17 cellular contexts compared by ENCODE assay signal in the genomic region with DNA sequence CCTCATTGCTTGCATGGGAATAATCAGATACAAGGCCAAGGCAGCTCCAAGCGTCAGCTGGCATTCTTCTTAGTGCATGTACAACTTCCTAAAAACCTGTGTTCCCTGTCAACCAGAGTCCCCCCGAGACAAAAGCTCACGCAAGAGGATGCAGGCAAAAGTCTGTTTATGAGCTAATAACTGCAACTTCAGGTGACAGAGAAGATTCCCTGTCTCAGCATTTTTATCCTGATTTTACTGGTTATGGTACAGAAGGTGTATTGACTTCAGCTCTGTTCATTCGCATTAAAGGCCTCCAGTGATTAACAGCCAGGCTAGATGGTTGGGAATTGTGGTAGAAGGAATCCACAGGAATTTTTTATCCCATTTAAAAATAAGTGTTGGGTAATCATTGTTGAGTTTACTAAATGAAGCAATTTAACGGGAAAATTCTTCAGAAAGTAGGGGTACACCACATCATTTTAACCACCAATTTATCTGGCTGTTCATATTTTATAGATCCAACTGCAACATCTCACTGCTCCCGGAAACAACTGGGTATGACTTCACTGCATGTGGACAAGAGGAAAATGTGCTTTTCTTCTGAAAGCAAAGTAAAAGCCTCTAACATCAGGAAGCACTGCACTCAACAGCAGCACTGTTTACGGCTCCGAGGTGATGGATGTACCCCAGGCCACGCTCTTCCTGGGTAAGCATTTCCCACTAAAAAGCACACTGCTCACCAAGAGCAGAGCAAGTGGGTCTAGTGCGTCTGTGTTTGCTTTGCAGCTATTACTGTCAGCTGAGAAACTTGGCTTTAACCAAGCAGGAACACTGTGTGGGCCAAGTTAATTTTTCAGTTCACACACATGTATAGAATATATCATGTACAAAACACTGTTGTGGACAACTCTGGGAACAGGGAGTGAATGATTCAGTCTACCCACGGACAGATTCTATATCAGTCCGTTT. TPM values are rescaled to one million over a fixed set of nuclear protein-coding genes. Genes with fewer than 3 reads are reported as not detected.
DNase-seq lines count a peak whose midpoint lies in the region; ATAC-seq, FAIRE-seq and TF ChIP-seq lines count a peak whose summit lies in the region.
"Had no signal": no experiment of that assay in that cellular context is flagged by ENCODE, and none has a peak within 500 bp of the region (broad histone marks: within the 10 kb centered on the region; RNA-seq: fewer than 3 reads in every experiment).

No MANE protein-coding gene starts in this region.

- ATAC-seq in A549, result no peak
- no peak for ATAC-seq in HG02938 (IDR thresholded peaks at IDR 0.05; ENCODE audit: unreplicated experiment)
- ATAC-seq: PC-3; stimulated activated naive CD8-positive, alpha-beta T cell treated with anti-CD3 and anti-CD28 coated beads, Interleukin-15, Interleukin-2, amounts not matched to agents 100 U/mL and 50 U/mL, for 24 hours; upper lobe of right lung had no signal

- FAIRE-seq in A549 (lab: Jason Lieb, UNC), result no peak

- no peak for TF ChIP-seq RAD21 in A549 (conservative IDR thresholded peaks at IDR 0.05 in 1 of 2, IDR thresholded peaks at IDR 0.05 in 1 of 2)

- CTCF ChIA-PET in A549 (lab: Yijun Ruan, JAX), result interaction anchor here (0.6 to 1.6 kb wide), 2 partner anchors 32 to 50 kb away, joined by 4 to 6 read pairs; a partner anchor contains a TSS
- CTCF ChIA-PET in GM10248 (lab: Yijun Ruan, JAX), result interaction anchor here (1.1 kb wide), 1 partner anchor 158 kb away, joined by 3 read pairs; no protein-coding TSS in a partner anchor

- POLR2A ChIA-PET in A549 (lab: Yijun Ruan, JAX) (no interaction called here), GM10248 (lab: Yijun Ruan, JAX) (no interaction called here)

- H3K4me3 ChIP-seq in A549 (no peak overlapping the region), cardiac fibroblast (replicated peaks in 1 of 2; ENCODE audit: low read depth in 2 of 2, low read length in 2 of 2) (peak overlapping the region; percentile 9 to 45)
- H3K4me3 ChIP-seq: esophagus muscularis mucosa, upper lobe of right lung had no signal

- no peak for DNase-seq in A549 (ENCODE audit: low read depth in 1 of 2, low spot score in 1 of 2)
- DNase-seq in GM04503 (ENCODE audit: low read depth), result peak; percentile 60
- DNase-seq in cardiac fibroblast (ENCODE audit: low read depth in 2 of 2), result peak in 1 of 2 donors; percentile 51
- DNase-seq in myocyte (ENCODE audit: low read depth), result peak; percentile 42
- no peak for DNase-seq in GM10248 (ENCODE audit: extremely low spot score)
- no peak for DNase-seq in NCI-H2107 treated with DMSO at 0.1 percent for 48 hours (lab: John Stamatoyannopoulos, UW; ENCODE audit: unreplicated experiment)
- no peak for DNase-seq in GF-D8 (lab: John Stamatoyannopoulos, UW)
- DNase-seq: ACHN; activated CD4-positive, alpha-beta T cell treated with anti-CD3 and anti-CD28 coated beads, Interleukin-2, amount 10 ng/mL, durations not matched to agents 7 days and 5 days; activated naive CD4-positive, alpha-beta T cell treated with anti-CD3 and anti-CD28 coated beads, Interleukin-2, amount 50 U/mL, for 16 hours; NCI-H2029; NCI-H510A treated with DMSO at 0.1 percent for 48 hours; PC-3; stimulated activated naive CD8-positive, alpha-beta T cell treated with anti-CD3 and anti-CD28 coated beads, Interleukin-15, Interleukin-2, amounts not matched to agents 100 U/mL and 50 U/mL, for 24 hours; upper lobe of right lung had no signal

- no peak for TF ChIP-seq EP300 in A549 (IDR thresholded peaks at IDR 0.05)

- TF ChIP-seq POLR2A in A549 (IDR thresholded peaks at IDR 0.05; ENCODE audit: low read length), result no peak

- no peak overlapping the region for H3K27ac ChIP-seq in A549
- H3K27ac ChIP-seq: esophagus muscularis mucosa, upper lobe of right lung had no signal

- peaks cover 4% of the 10 kb centered on the region; the same call in 1 of the 3 replicates for H3K4me1 ChIP-seq in A549

- H3K4me2 ChIP-seq in A549, result no peak overlapping the region

- TF ChIP-seq CTCF in A549 (IDR thresholded peaks at IDR 0.05), result no peak
- TF ChIP-seq CTCF in cardiac fibroblast (IDR thresholded peaks at IDR 0.05; ENCODE audit: low read depth, low read length), result no peak
- no peak for TF ChIP-seq CTCF in GM10248 (IDR thresholded peaks at IDR 0.05; ENCODE audit: control extremely low read depth, extremely low read depth, low read depth, missing control alignments)

- H3K9me3 ChIP-seq in A549, result no peaks in the 10 kb centered on the region
- H3K9me3 ChIP-seq: esophagus muscularis mucosa, upper lobe of right lung had no signal

- 75% methylated on average over 12 of the region's 12 CpGs for WGBS in A549 (ENCODE audit: missing lambda C conversion rate)

TF ChIP-seq in A549, 52 proteins besides CTCF, POLR2A, EP300 and RAD21:
- TF ChIP-seq, protein P1, sequence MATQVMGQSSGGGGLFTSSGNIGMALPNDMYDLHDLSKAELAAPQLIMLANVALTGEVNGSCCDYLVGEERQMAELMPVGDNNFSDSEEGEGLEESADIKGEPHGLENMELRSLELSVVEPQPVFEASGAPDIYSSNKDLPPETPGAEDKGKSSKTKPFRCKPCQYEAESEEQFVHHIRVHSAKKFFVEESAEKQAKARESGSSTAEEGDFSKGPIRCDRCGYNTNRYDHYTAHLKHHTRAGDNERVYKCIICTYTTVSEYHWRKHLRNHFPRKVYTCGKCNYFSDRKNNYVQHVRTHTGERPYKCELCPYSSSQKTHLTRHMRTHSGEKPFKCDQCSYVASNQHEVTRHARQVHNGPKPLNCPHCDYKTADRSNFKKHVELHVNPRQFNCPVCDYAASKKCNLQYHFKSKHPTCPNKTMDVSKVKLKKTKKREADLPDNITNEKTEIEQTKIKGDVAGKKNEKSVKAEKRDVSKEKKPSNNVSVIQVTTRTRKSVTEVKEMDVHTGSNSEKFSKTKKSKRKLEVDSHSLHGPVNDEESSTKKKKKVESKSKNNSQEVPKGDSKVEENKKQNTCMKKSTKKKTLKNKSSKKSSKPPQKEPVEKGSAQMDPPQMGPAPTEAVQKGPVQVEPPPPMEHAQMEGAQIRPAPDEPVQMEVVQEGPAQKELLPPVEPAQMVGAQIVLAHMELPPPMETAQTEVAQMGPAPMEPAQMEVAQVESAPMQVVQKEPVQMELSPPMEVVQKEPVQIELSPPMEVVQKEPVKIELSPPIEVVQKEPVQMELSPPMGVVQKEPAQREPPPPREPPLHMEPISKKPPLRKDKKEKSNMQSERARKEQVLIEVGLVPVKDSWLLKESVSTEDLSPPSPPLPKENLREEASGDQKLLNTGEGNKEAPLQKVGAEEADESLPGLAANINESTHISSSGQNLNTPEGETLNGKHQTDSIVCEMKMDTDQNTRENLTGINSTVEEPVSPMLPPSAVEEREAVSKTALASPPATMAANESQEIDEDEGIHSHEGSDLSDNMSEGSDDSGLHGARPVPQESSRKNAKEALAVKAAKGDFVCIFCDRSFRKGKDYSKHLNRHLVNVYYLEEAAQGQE (IDR thresholded peaks at IDR 0.05), result no peak
- TF ChIP-seq, protein P2, sequence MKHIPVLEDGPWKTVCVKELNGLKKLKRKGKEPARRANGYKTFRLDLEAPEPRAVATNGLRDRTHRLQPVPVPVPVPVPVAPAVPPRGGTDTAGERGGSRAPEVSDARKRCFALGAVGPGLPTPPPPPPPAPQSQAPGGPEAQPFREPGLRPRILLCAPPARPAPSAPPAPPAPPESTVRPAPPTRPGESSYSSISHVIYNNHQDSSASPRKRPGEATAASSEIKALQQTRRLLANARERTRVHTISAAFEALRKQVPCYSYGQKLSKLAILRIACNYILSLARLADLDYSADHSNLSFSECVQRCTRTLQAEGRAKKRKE (CRISPR knock-in tag; IDR thresholded peaks at IDR 0.05; ENCODE audit: low read depth), result no peak
- peak; percentile 46 for TF ChIP-seq MAFK (IDR thresholded peaks at IDR 0.05; ENCODE audit: partially characterized antibody)
TF ChIP-seq in A549: peak in this region for 1.

RNA-seq across cellular contexts. Expression of a gene that starts 31.9 kb away (rescaled TPM):
- polyA plus RNA-seq in A549 (2011; rRNA removed) (3.0 and 4.3 TPM in 2 replicates), A549 (2017; fragmentation: RNase III; extraction: RNeasy Plus Mini Kit Qiagen cat#74134 plus additional on column Dnase treatment) (9.7 to 10.4 TPM (median 9.9 TPM) in 3 replicates)
- polyA plus RNA-seq in A549 (2012; cell fraction: cytosol; rRNA removed), result 3.8 and 3.9 TPM in 2 replicates
- 6.3 and 8.2 TPM in 2 replicates for polyA plus RNA-seq in A549 (2012; cell fraction: nucleus; rRNA removed)
- polyA minus RNA-seq in A549 (2011; rRNA and poly(A)+ RNA removed), result 3.7 and 5.5 TPM in 2 replicates
- total RNA-seq in myocyte, result 5.6 and 8.6 TPM in 2 replicates
- polyA plus RNA-seq in myocyte (2012), result 5.0 TPM
- total RNA-seq: activated CD4-positive, alpha-beta T cell treated with anti-CD3 and anti-CD28 coated beads, Interleukin-2, amount 10 ng/mL, durations not matched to agents 7 days and 5 days had no signal

Comparison
In these comparisons a context has a peak if more than half of its experiments do, and no peak if none do; other contexts are left out.
1. DNase-seq: peak in GM04503 (single experiment) and myocyte (single experiment); none in A549 (0 of 2), GM10248 (single experiment), NCI-H2107 treated with DMSO at 0.1 percent for 48 hours (single experiment) and GF-D8 (single experiment).